In genomic region chr6:44268095-44268628, GRCh38 we compare ENCODE assay signal across 8 cellular contexts. TPM values are rescaled to one million over a fixed set of nuclear protein-coding genes. Genes with fewer than 3 reads are reported as not detected.
DNase-seq lines count a peak whose midpoint lies in the region; ATAC-seq and TF ChIP-seq lines count a peak whose summit lies in the region.

No MANE protein-coding gene starts in this region.

- H3K4me3 ChIP-seq in astrocyte of the spinal cord (ENCODE audit: low read depth, low read length), result no peak overlapping the region

- in situ Hi-C loops in KBM-7 (cut with MboI; ENCODE audit: low pct_unique_long_range_greater_than_20kb, low sequenced_read_pairs) (no loop called here), SK-MEL-5 (cut with HindIII; ENCODE audit: low pct_unique_long_range_greater_than_20kb, low sequenced_read_pairs) (no loop called here), astrocyte of the spinal cord (cut with HindIII; ENCODE audit: low sequenced_read_pairs) (no loop called here)

- DNase-seq in DMS79 treated with DMSO at 0.1 percent for 48 hours (lab: John Stamatoyannopoulos, UW) (peak; percentile 73), KBM-7 (peak; percentile 78), SK-MEL-5 (ENCODE audit: low read depth, low spot score) (peak; percentile 61), astrocyte of the spinal cord (ENCODE audit: low read depth, low spot score) (peak; percentile 38), iris pigment epithelial cell (ENCODE audit: low read depth) (peak; percentile 35), DMS114 treated with DMSO at 0.1 percent for 48 hours (lab: John Stamatoyannopoulos, UW; ENCODE audit: unreplicated experiment) (no peak)
- peak; percentile 39 for DNase-seq in stimulated activated CD8-positive, alpha-beta memory T cell treated with anti-CD3 and anti-CD28 coated beads, Interleukin-12 subunit alpha, Interleukin-12 subunit beta, amount 100 ng/mL, for 1 hour (ENCODE audit: low read depth)

- peak; percentile 99 for TF ChIP-seq CTCF in astrocyte of the spinal cord (IDR thresholded peaks at IDR 0.05; ENCODE audit: low read depth, low read length)

- no peak for ATAC-seq in HG02763 (IDR thresholded peaks at IDR 0.05; ENCODE audit: unreplicated experiment)

RNA-seq across cellular contexts. Expression of gene TMEM151B, which starts 2.1 kb away (rescaled TPM):
- total RNA-seq in SK-MEL-5 (2014; rRNA removed; shearing (Covaris generic)), result 0.05 and 0.16 TPM in 2 replicates
- 0.05 and 0.29 TPM in 2 replicates for polyA plus RNA-seq in SK-MEL-5 (2015; cell fraction: cytosol; rRNA removed)
- polyA plus RNA-seq in SK-MEL-5 (2015; cell fraction: nucleus; rRNA removed), result 0.14 and 0.15 TPM in 2 replicates

RNA-seq across cellular contexts. Expression of gene NFKBIE, which starts 2.8 kb away (rescaled TPM):
- 11.6 and 12.5 TPM in 2 replicates for total RNA-seq in SK-MEL-5 (2014; rRNA removed; shearing (Covaris generic))
- 13.1 and 18.3 TPM in 2 replicates for polyA plus RNA-seq in SK-MEL-5 (2015; cell fraction: cytosol; rRNA removed)
- polyA plus RNA-seq in SK-MEL-5 (2015; cell fraction: nucleus; rRNA removed), result 7.1 and 15.4 TPM in 2 replicates

RNA-seq across cellular contexts. Expression of gene SLC35B2, which starts 10.8 kb away (rescaled TPM):
- total RNA-seq in SK-MEL-5 (2014; rRNA removed; shearing (Covaris generic)), result 334 and 361 TPM in 2 replicates
- polyA plus RNA-seq in SK-MEL-5 (2015; cell fraction: cytosol; rRNA removed), result 481 and 517 TPM in 2 replicates
- polyA plus RNA-seq in SK-MEL-5 (2015; cell fraction: nucleus; rRNA removed), result 123 and 129 TPM in 2 replicates

RNA-seq across cellular contexts. Expression of gene HSP90AB1, which starts 21.3 kb away (rescaled TPM):
- 1,764 and 1,784 TPM in 2 replicates for total RNA-seq in SK-MEL-5 (2014; rRNA removed; shearing (Covaris generic))
- 1,325 and 1,525 TPM in 2 replicates for polyA plus RNA-seq in SK-MEL-5 (2015; cell fraction: cytosol; rRNA removed)
- 608 and 680 TPM in 2 replicates for polyA plus RNA-seq in SK-MEL-5 (2015; cell fraction: nucleus; rRNA removed)

RNA-seq across cellular contexts. Expression of gene SLC29A1, which starts 44.8 kb away (rescaled TPM):
- 8.6 and 9.3 TPM in 2 replicates for total RNA-seq in SK-MEL-5 (2014; rRNA removed; shearing (Covaris generic))
- polyA plus RNA-seq in SK-MEL-5 (2015; cell fraction: cytosol; rRNA removed), result 30.6 and 38.5 TPM in 2 replicates
- polyA plus RNA-seq in SK-MEL-5 (2015; cell fraction: nucleus; rRNA removed), result 97.8 and 99.2 TPM in 2 replicates
